26 cellular contexts compared by ENCODE assay signal in genomic region chr4:39668835-39669234, GRCh38.
"Had no signal": no experiment of that assay in that cellular context is flagged by ENCODE, and none has a peak within 500 bp of the region (broad histone marks: within the 10 kb centered on the region; RNA-seq: fewer than 3 reads in every experiment).

No MANE protein-coding gene starts in this region.

- DNase-seq: immature natural killer cell; kidney; left colon; left lung; lower lobe of right lung; mammary epithelial cell; mesenchymal stem cell; naive thymus-derived CD8-positive, alpha-beta T cell; occipital lobe; ovary; right lobe of liver; stimulated activated CD4-positive, alpha-beta T cell treated with anti-CD3 and anti-CD28 coated beads, Interleukin-1b, Interleukin-23, amount 100 ng/mL, for 48 hours; stimulated activated CD4-positive, alpha-beta T cell treated with anti-CD3 and anti-CD28 coated beads, Interleukin-2, amount 100 ng/mL, for 48 hours; stimulated activated CD4-positive, alpha-beta T cell treated with anti-CD3 and anti-CD28 coated beads, Interleukin-4, amount 100 ng/mL, for 4 hours; stimulated activated CD8-positive, alpha-beta memory T cell treated with anti-CD3 and anti-CD28 coated beads, Interleukin-4, amount 100 ng/mL, for 48 hours; stimulated activated naive B cell treated with anti-CD40 and anti-IgM and Interleukin-4, amounts not matched to agents 10 μg/mL and 1 μg/mL and 100 μg/mL, for 72 hours; stimulated activated naive CD8-positive, alpha-beta T cell treated with anti-CD3 and anti-CD28 coated beads, Interleukin-15, Interleukin-2, amounts not matched to agents 100 U/mL and 50 U/mL, for 24 hours; stomach; testis; thyroid gland; transverse colon; upper lobe of left lung had no signal

- H3K4me2 ChIP-seq: neural progenitor cell, smooth muscle cell had no signal

- H3K36me3 ChIP-seq: left lung, lower lobe of right lung, neural progenitor cell, neutrophil, ovary, right atrium auricular region, right lobe of liver, stomach, thyroid gland, transverse colon, upper lobe of left lung had no signal

- H3K27ac ChIP-seq: left lung, lower lobe of right lung, neural progenitor cell, neutrophil, ovary, right atrium auricular region, right lobe of liver, stomach, testis, thyroid gland, transverse colon, upper lobe of left lung had no signal

- ATAC-seq: left colon; left lung; lower lobe of right lung; naive thymus-derived CD8-positive, alpha-beta T cell; right lobe of liver; stimulated activated naive B cell treated with anti-CD40 and anti-IgM and Interleukin-4, amounts not matched to agents 10 μg/mL and 1 μg/mL and 100 μg/mL, for 72 hours; stimulated activated naive CD8-positive, alpha-beta T cell treated with anti-CD3 and anti-CD28 coated beads, Interleukin-15, Interleukin-2, amounts not matched to agents 100 U/mL and 50 U/mL, for 24 hours had no signal

- H3K9me3 ChIP-seq: left lung, lower lobe of right lung, neutrophil, ovary, right atrium auricular region, right lobe of liver, stomach, testis, thyroid gland, transverse colon, upper lobe of left lung had no signal

- H3K9ac ChIP-seq: neural progenitor cell had no signal

- H2AFZ ChIP-seq: neural progenitor cell had no signal

- H3K27me3 ChIP-seq: left lung, neural progenitor cell, neutrophil, ovary, right atrium auricular region, right lobe of liver, stomach, testis, thyroid gland, transverse colon, upper lobe of left lung had no signal

- H3K4me3 ChIP-seq: left lung, lower lobe of right lung, neural progenitor cell, ovary, right atrium auricular region, right lobe of liver, smooth muscle cell, stomach, testis, thyroid gland, transverse colon, upper lobe of left lung had no signal
